In genomic region chr11:110000045-110000502, GRCh38 we compare ENCODE assay signal across 8 cellular contexts.
DNase-seq lines count a peak whose midpoint lies in the region; ATAC-seq and TF ChIP-seq lines count a peak whose summit lies in the region.

No MANE protein-coding gene starts in this region.

- no peaks in the 10 kb centered on the region for H3K36me3 ChIP-seq in IMR-90 (ENCODE audit: control insufficient read depth, insufficient read depth, low read length)

- no peak for TF ChIP-seq CTCF in GM12865 (IDR thresholded peaks at IDR 0.05; ENCODE audit: insufficient read depth, low read depth, low read length, missing control alignments)
- no peak for TF ChIP-seq CTCF in IMR-90 (conservative IDR thresholded peaks at IDR 0.05; ENCODE audit: low read depth, low read length)

- peak overlapping the region; percentile 44; the same call in 1 of the 2 replicates for H3K4me2 ChIP-seq in IMR-90 (ENCODE audit: low read depth, low read length)

- H2BK5ac ChIP-seq in IMR-90 (ENCODE audit: low read depth, low read length, poor library complexity, severe bottlenecking) = peak overlapping the region; percentile 9

- no peak overlapping the region for H4K91ac ChIP-seq in IMR-90 (ENCODE audit: insufficient read depth, low read depth, low read length)

- POLR2A ChIA-PET in IMR-90 (lab: Charles Lee; ENCODE audit: unreplicated experiment) = no interaction called here

- no peaks in the 10 kb centered on the region for H4K20me1 ChIP-seq in IMR-90 (ENCODE audit: insufficient read depth, low read length)

- peak; percentile 96 for ATAC-seq in GM21717 (IDR thresholded peaks at IDR 0.05; ENCODE audit: unreplicated experiment)
- peak; percentile 98 for ATAC-seq in IMR-90 (ENCODE audit: low read depth)

- no peak overlapping the region for H3K56ac ChIP-seq in IMR-90 (ENCODE audit: extremely low read depth, insufficient read depth, low read length)

- H2AK9ac ChIP-seq in IMR-90 (replicated peaks; ENCODE audit: low read depth, low read length, poor library complexity) = no peak overlapping the region

- H4K5ac ChIP-seq in IMR-90 (ENCODE audit: low read depth, low read length) = no peak overlapping the region

- no TSS peak for BruUV-seq in IMR-90 (replicated peaks; lab: Mats Ljungman, UMichigan)

- 0 out of 2 replicates have a peak, but pooled peaks cover 1% of the 10 kb centered on the region for H3K27me3 ChIP-seq in IMR-90 (ENCODE audit: control insufficient read depth, insufficient read depth, low read length)

- peaks cover 7% of the 10 kb centered on the region for H3K9me1 ChIP-seq in IMR-90 (ENCODE audit: insufficient read depth, low read length)

- 0 out of 2 replicates have a peak, but pooled peaks have one; percentile 0 for TF ChIP-seq RAD21 in IMR-90 (IDR thresholded peaks at IDR 0.05; ENCODE audit: low read length)

- H3K79me1 ChIP-seq in IMR-90 (ENCODE audit: low read depth in 1 of 2, low read length in 2 of 2) = no peaks in the 10 kb centered on the region

- DNase-seq in GM12865 (ENCODE audit: low read depth) = peak; percentile 87
- peak; percentile 99 for DNase-seq in IMR-90
- DNase-seq in dedifferentiated amniotic fluid mesenchymal stem cell (ENCODE audit: extremely low spot score) = peak; percentile 79
- peak; percentile 98 for DNase-seq in skeletal muscle cell (ENCODE audit: low read depth)
- no peak for DNase-seq in HT-29 (ENCODE audit: low spot score)
- DNase-seq in central memory CD4-positive, alpha-beta T cell = no peak
- no peak for DNase-seq in NCI-H187 (lab: John Stamatoyannopoulos, UW)

- H3K4ac ChIP-seq in IMR-90 (ENCODE audit: low read depth, low read length) = no peak overlapping the region

- H3K18ac ChIP-seq in IMR-90 (ENCODE audit: low read depth, low read length) = no peak overlapping the region

- H2AFZ ChIP-seq in IMR-90 (replicated peaks; ENCODE audit: low read length, poor library complexity) = no peak overlapping the region

- intact Hi-C loops in IMR-90 (cut with micrococcal nuclease) = no loop called here

- CTCF ChIA-PET in IMR-90 (lab: Yijun Ruan, JAX) = interaction anchor here (0.6 kb wide), 1 partner anchor 19 kb away, joined by 4 read pairs; no protein-coding TSS in a partner anchor

- no peak overlapping the region for H3K14ac ChIP-seq in IMR-90 (replicated peaks; ENCODE audit: low read depth, low read length)

- dilution Hi-C loops in IMR-90 (cut with HindIII; ENCODE audit: low sequenced_read_pairs, unreplicated experiment) = no loop called here

- H2BK20ac ChIP-seq in IMR-90 (ENCODE audit: low read depth, low read length) = no peak overlapping the region

- H2AK5ac ChIP-seq in IMR-90 (ENCODE audit: low read depth, low read length) = no peak overlapping the region

- H2BK120ac ChIP-seq in IMR-90 (ENCODE audit: low read depth, low read length) = no peak overlapping the region

- in situ Hi-C loops in IMR-90 (cut with MboI; ENCODE audit: low sequenced_read_pairs) = no loop called here

- H3K23ac ChIP-seq in IMR-90 (ENCODE audit: low read depth, low read length) = no peak overlapping the region

- TF ChIP-seq POLR2A in IMR-90 (IDR thresholded peaks at IDR 0.05; ENCODE audit: low read depth, low read length) = no peak

- H3K4me3 ChIP-seq in GM12865 (ENCODE audit: low read depth, low read length) (no peak overlapping the region), IMR-90 (ENCODE audit: insufficient read depth, low read depth, low read length) (no peak overlapping the region), skeletal muscle cell (ENCODE audit: low read depth, low read length) (no peak overlapping the region)

- WGBS in IMR-90 (ENCODE audit: extremely low coverage in 2 of 2, insufficient read length in 1 of 2), 2 experiments = no CpG with 5 or more reads among the region's 6 CpGs

- H3K9me3 ChIP-seq in IMR-90 (ENCODE audit: control insufficient read depth, insufficient read depth, low read length) = no peaks in the 10 kb centered on the region

- H3K4me1 ChIP-seq in IMR-90 (ENCODE audit: control insufficient read depth, insufficient read depth, low read length) = peaks cover 3% of the 10 kb centered on the region

- H4K8ac ChIP-seq in IMR-90 (ENCODE audit: low read depth in 2 of 2, low read length in 2 of 2) = no peak overlapping the region

- H2BK15ac ChIP-seq in IMR-90 (ENCODE audit: low read depth, low read length) = no peak overlapping the region

- H3K27ac ChIP-seq in IMR-90 (ENCODE audit: insufficient read depth, low read length) = no peak overlapping the region

- H3K9ac ChIP-seq in IMR-90 (ENCODE audit: low read depth, low read length) = no peak overlapping the region

TF ChIP-seq in IMR-90, 13 proteins besides CTCF, POLR2A, EP300 and RAD21:
- TF ChIP-seq USF2 (IDR thresholded peaks at IDR 0.05; ENCODE audit: low read depth, low read length) = no peak
- peak; percentile 80 for TF ChIP-seq NFE2L2 (IDR thresholded peaks at IDR 0.05; ENCODE audit: low read depth, low read length)
- TF ChIP-seq CEBPB (IDR thresholded peaks at IDR 0.05; ENCODE audit: low read depth, low read length) = peak; percentile 50
- no peak for TF ChIP-seq RFX5 (IDR thresholded peaks at IDR 0.05; ENCODE audit: low read depth, low read length)
- TF ChIP-seq MAFK (IDR thresholded peaks at IDR 0.05; ENCODE audit: low read depth, low read length) = peak; percentile 47; the same call in 1 of the 2 replicates
- no peak for TF ChIP-seq RCOR1 (IDR thresholded peaks at IDR 0.05; ENCODE audit: insufficient replicate concordance, low read length)
- peak; percentile 67; the same call in 1 of the 2 replicates for TF ChIP-seq BHLHE40 (IDR thresholded peaks at IDR 0.05; ENCODE audit: low read depth, low read length)
- no peak for TF ChIP-seq ELK1 (IDR thresholded peaks at IDR 0.05; ENCODE audit: borderline replicate concordance, low read depth, low read length)
- TF ChIP-seq CHD1 (IDR thresholded peaks at IDR 0.05; ENCODE audit: low read depth, low read length) = no peak
- TF ChIP-seq MXI1 (IDR thresholded peaks at IDR 0.05; ENCODE audit: borderline replicate concordance, low read depth, low read length) = no peak
- no peak for TF ChIP-seq SMC3 (IDR thresholded peaks at IDR 0.05; ENCODE audit: low read depth, low read length)
- no peak for TF ChIP-seq MAZ (IDR thresholded peaks at IDR 0.05; ENCODE audit: borderline replicate concordance, low read depth, low read length)
- peak; percentile 86 for TF ChIP-seq FOS (IDR thresholded peaks at IDR 0.05; ENCODE audit: low read depth, low read length)

Comparison
In these comparisons a context has a peak if more than half of its experiments do, and no peak if none do; other contexts are left out.
1. DNase-seq: peak in GM12865 (single experiment), IMR-90 (single experiment), dedifferentiated amniotic fluid mesenchymal stem cell (single experiment) and skeletal muscle cell (single experiment); none in HT-29 (single experiment), central memory CD4-positive, alpha-beta T cell (single experiment) and NCI-H187 (0 of 2).